In genomic region chr11:46250071-46251052, GRCh38 we compare ENCODE assay signal across 13 cellular contexts. TPM values are rescaled to one million over a fixed set of nuclear protein-coding genes. Genes with fewer than 3 reads are reported as not detected.
DNase-seq lines count a peak whose midpoint lies in the region; ATAC-seq and TF ChIP-seq lines count a peak whose summit lies in the region.
"Had no signal": no experiment of that assay in that cellular context is flagged by ENCODE, and none has a peak within 500 bp of the region (broad histone marks: within the 10 kb centered on the region; RNA-seq: fewer than 3 reads in every experiment).

No MANE protein-coding gene starts in this region.

- peak overlapping the region; percentile 30 for H3K4me2 ChIP-seq in smooth muscle cell

- no peak for TF ChIP-seq CTCF in fibroblast of the aortic adventitia (IDR thresholded peaks at IDR 0.05; ENCODE audit: insufficient read depth, low read length)
- no peak for TF ChIP-seq CTCF in smooth muscle cell (IDR thresholded peaks at IDR 0.05; ENCODE audit: borderline replicate concordance, insufficient read depth, poor library complexity, severe bottlenecking)

- WGBS in smooth muscle cell (ENCODE audit: low lambda C conversion rate) = 50% methylated on average over 5 of the region's 5 CpGs
- WGBS in right cardiac atrium = 92% methylated on average over 5 of the region's 5 CpGs

- DNase-seq in HCEC 1CT (peak; percentile 43), SJSA1 (ENCODE audit: low read depth in 1 of 2, low spot score in 2 of 2) (peak in 1 of 2 experiments; percentile 28), fibroblast of the aortic adventitia (ENCODE audit: low read depth) (peak; percentile 45), smooth muscle cell (lab: John Stamatoyannopoulos, UW; ENCODE audit: unreplicated experiment) (no peak), right cardiac atrium (no peak)
- no peak for DNase-seq in activated naive CD4-positive, alpha-beta T cell treated with anti-CD3 and anti-CD28 coated beads, Interleukin-2, amount 50 U/mL, for 72 hours (ENCODE audit: low spot score in 2 of 2)
- DNase-seq: activated gamma-delta T cell treated with Interleukin-2 at 50 U/mL for 16 hours, body of pancreas, NCI-H1048 had no signal

- H3K27ac Mint-ChIP-seq in activated naive CD4-positive, alpha-beta T cell treated with anti-CD3 and anti-CD28 coated beads, Interleukin-2, amount 50 U/mL, for 72 hours = peak overlapping the region in 1 of 2 donors; percentile 0

- peaks cover 45% of the 10 kb centered on the region for H3K4me1 ChIP-seq in SJSA1 (replicated peaks)
- peaks cover 16% of the 10 kb centered on the region for H3K4me1 ChIP-seq in smooth muscle cell (ENCODE audit: low read depth)
- no peaks in the 10 kb centered on the region for H3K4me1 ChIP-seq in right cardiac atrium (ENCODE audit: control insufficient read depth, insufficient read depth, low read length)
- H3K4me1 ChIP-seq: esophagus muscularis mucosa had no signal

- H3K79me2 ChIP-seq in smooth muscle cell (ENCODE audit: low read depth) = no peaks in the 10 kb centered on the region

- no peaks in the 10 kb centered on the region for H4K20me1 ChIP-seq in smooth muscle cell (ENCODE audit: low read depth)
- H4K20me1 ChIP-seq: BLaER1 treated with 17β-estradiol and CSF1 and Interleukin-3, amounts not matched to agents 10 nM and 100 nM had no signal

- H3K4me3 ChIP-seq in SJSA1 = no peak overlapping the region
- no peak overlapping the region for H3K4me3 ChIP-seq in fibroblast of the aortic adventitia (ENCODE audit: low read depth, low read length)
- H3K4me3 ChIP-seq in smooth muscle cell = no peak overlapping the region
- H3K4me3 ChIP-seq in right cardiac atrium (ENCODE audit: low read length) = no peak overlapping the region
- H3K4me3 ChIP-seq: BLaER1 treated with 17β-estradiol and CSF1 and Interleukin-3, amounts not matched to agents 10 nM and 100 nM; body of pancreas; dorsolateral prefrontal cortex; esophagus muscularis mucosa had no signal

- intact Hi-C loops in right cardiac atrium (cut with DNase I) = no loop called here

- no peaks in the 10 kb centered on the region; the same call in 1 of the 2 replicates for H3K36me3 ChIP-seq in SJSA1
- H3K36me3 ChIP-seq in smooth muscle cell (ENCODE audit: low read depth) = no peaks in the 10 kb centered on the region
- H3K36me3 ChIP-seq: BLaER1 treated with 17β-estradiol and CSF1 and Interleukin-3, amounts not matched to agents 10 nM and 100 nM; esophagus muscularis mucosa had no signal

- H3K27me3 ChIP-seq in SJSA1 (replicated peaks) (no peaks in the 10 kb centered on the region), smooth muscle cell (ENCODE audit: low read depth) (no peaks in the 10 kb centered on the region), right cardiac atrium (ENCODE audit: control insufficient read depth, insufficient read depth) (no peaks in the 10 kb centered on the region)
- H3K27me3 ChIP-seq: BLaER1 treated with 17β-estradiol and CSF1 and Interleukin-3, amounts not matched to agents 10 nM and 100 nM; body of pancreas; dorsolateral prefrontal cortex; esophagus muscularis mucosa had no signal

- H2AFZ ChIP-seq in smooth muscle cell (ENCODE audit: low read depth) = no peak overlapping the region

- H3F3A ChIP-seq in smooth muscle cell (ENCODE audit: low read depth) = peaks cover 15% of the 10 kb centered on the region

- no peaks in the 10 kb centered on the region for H3K9me3 Mint-ChIP-seq in activated naive CD4-positive, alpha-beta T cell treated with anti-CD3 and anti-CD28 coated beads, Interleukin-2, amount 50 U/mL, for 72 hours

- ATAC-seq in right cardiac atrium (no peak), GM19395 (IDR thresholded peaks at IDR 0.05; ENCODE audit: unreplicated experiment) (no peak)
- no peak for ATAC-seq in activated naive CD4-positive, alpha-beta T cell treated with anti-CD3 and anti-CD28 coated beads, Interleukin-2, amount 50 U/mL, for 72 hours
- ATAC-seq: body of pancreas had no signal

- H3K9me3 ChIP-seq in SJSA1 (replicated peaks) = no peaks in the 10 kb centered on the region
- H3K9me3 ChIP-seq in smooth muscle cell (replicated peaks; ENCODE audit: low read depth) = no peaks in the 10 kb centered on the region
- H3K9me3 ChIP-seq in right cardiac atrium (ENCODE audit: control insufficient read depth, low read length) = no peaks in the 10 kb centered on the region
- H3K9me3 ChIP-seq: BLaER1 treated with 17β-estradiol and CSF1 and Interleukin-3, amounts not matched to agents 10 nM and 100 nM; body of pancreas; esophagus muscularis mucosa had no signal

- H3K9ac ChIP-seq in smooth muscle cell (ENCODE audit: low read depth) = peak overlapping the region; percentile 88
- H3K9ac ChIP-seq: BLaER1 treated with 17β-estradiol and CSF1 and Interleukin-3, amounts not matched to agents 10 nM and 100 nM had no signal

- peak overlapping the region; percentile 99 for H3K27ac ChIP-seq in SJSA1
- peak overlapping the region; percentile 99 for H3K27ac ChIP-seq in smooth muscle cell (ENCODE audit: low read depth)
- H3K27ac ChIP-seq in right cardiac atrium (ENCODE audit: low read length) = no peak overlapping the region
- H3K27ac ChIP-seq: body of pancreas, dorsolateral prefrontal cortex, esophagus muscularis mucosa had no signal

- no peaks in the 10 kb centered on the region for H3K36me3 Mint-ChIP-seq in activated naive CD4-positive, alpha-beta T cell treated with anti-CD3 and anti-CD28 coated beads, Interleukin-2, amount 50 U/mL, for 72 hours

RNA-seq across cellular contexts. Expression of gene CREB3L1, which starts 27.1 kb away (rescaled TPM):
- total RNA-seq in SJSA1 (2014; rRNA removed; shearing (Covaris generic)) = 12.1 and 22.7 TPM in 2 replicates
- 31.6 and 37.5 TPM in 2 replicates for total RNA-seq in fibroblast of the aortic adventitia (ENCODE audit: low replicate concordance)
- 49.1 and 63.3 TPM in 2 replicates for total RNA-seq in smooth muscle cell
- polyA plus RNA-seq in smooth muscle cell = 385 and 437 TPM in 2 replicates
- 10 to 100 TPM in 3 of 4 donors, 1 to 10 TPM in 1; 9.7 to 18.8 (median 15.3) TPM for total RNA-seq in right cardiac atrium
- polyA plus RNA-seq in right cardiac atrium = 15.2 TPM
- total RNA-seq in activated naive CD4-positive, alpha-beta T cell treated with anti-CD3 and anti-CD28 coated beads, Interleukin-2, amount 50 U/mL, for 72 hours = under 1 TPM; 0.14 to 0.61 TPM

Comparison
In these comparisons a context has a peak if more than half of its experiments do, and no peak if none do; other contexts are left out.
1. DNase-seq: peak in HCEC 1CT (single experiment) and fibroblast of the aortic adventitia (single experiment); none in smooth muscle cell (single experiment), right cardiac atrium (0 of 3) and activated naive CD4-positive, alpha-beta T cell treated with anti-CD3 and anti-CD28 coated beads, Interleukin-2, amount 50 U/mL, for 72 hours (0 of 2).